ENCODE assay signal across 8 cellular contexts in genomic region chr19:6737873-6738725, GRCh38. TPM values are rescaled to one million over a fixed set of nuclear protein-coding genes. Genes with fewer than 3 reads are reported as not detected.
DNase-seq lines count a peak whose midpoint lies in the region; ATAC-seq and TF ChIP-seq lines count a peak whose summit lies in the region.

No MANE protein-coding gene starts in this region.

- peak overlapping the region; percentile 78 for H3K4me2 ChIP-seq in Loucy (ENCODE audit: low read depth, low read length, poor library complexity, severe bottlenecking)

- no peaks in the 10 kb centered on the region for H3F3A ChIP-seq in Loucy (ENCODE audit: low read depth)

- ATAC-seq in T-cell (replicated peaks in 1 of 4) (peak in 3 of 4 experiments; percentile 7 to 11 (median 7)), left ventricle myocardium superior (peak; percentile 46), HG03457 (IDR thresholded peaks at IDR 0.05; ENCODE audit: unreplicated experiment) (no peak)

- H3K9me2 ChIP-seq in Loucy (replicated peaks; ENCODE audit: low read depth, low read length), result no peaks in the 10 kb centered on the region

- H3K4me1 Mint-ChIP-seq in T-cell, result peaks cover 31 to 41% (median 35%) of the 10 kb centered on the region in 3 donors

- peak overlapping the region; percentile 65 for H3K9ac ChIP-seq in Loucy (ENCODE audit: low read depth, low read length, poor library complexity, severe bottlenecking)
- H3K9ac ChIP-seq in rectal smooth muscle tissue (ENCODE audit: low read length), result peak overlapping the region; percentile 18

- peak overlapping the region; percentile 35 to 92 (median 90) for H3K27ac ChIP-seq in adrenal gland
- H3K27ac ChIP-seq in rectal smooth muscle tissue (ENCODE audit: low read depth, low read length), result peak overlapping the region; percentile 82

- H3K36me3 ChIP-seq in Loucy (ENCODE audit: insufficient read depth, low read length) (no peaks in the 10 kb centered on the region), adrenal gland (replicated peaks in 1 of 2) (peaks cover 0 to 8% of the 10 kb centered on the region in 2 donors), rectal smooth muscle tissue (ENCODE audit: control insufficient read depth, insufficient read depth, low read length) (peaks cover 2% of the 10 kb centered on the region)

- peaks cover 37% of the 10 kb centered on the region for H3K4me1 ChIP-seq in Loucy (ENCODE audit: insufficient read depth, low read length, poor library complexity, severe bottlenecking)
- peaks cover 26 to 41% of the 10 kb centered on the region in 2 donors for H3K4me1 ChIP-seq in adrenal gland (replicated peaks in 1 of 2)
- peaks cover 32% of the 10 kb centered on the region for H3K4me1 ChIP-seq in rectal smooth muscle tissue (ENCODE audit: control insufficient read depth, insufficient read depth, low read length)

- peak overlapping the region; percentile 92 to 93 for H3K27ac Mint-ChIP-seq in T-cell

- H3K4me3 Mint-ChIP-seq in T-cell, result peak overlapping the region; percentile 94 to 96 (median 95)

- CTCF ChIA-PET in T-cell (lab: Charles Lee), result interaction anchor here (0.5 to 3.4 kb wide), 16 partner anchors 16 to 785 kb away, joined by 3 to 51 read pairs (median 4); partner anchors contain the start of genes SH2D3A (in 1 of the 2) and VAV1 (in 1 of the 2)

- H3K27me3 ChIP-seq in Loucy (ENCODE audit: insufficient read depth, low read length, poor library complexity, severe bottlenecking) (no peaks in the 10 kb centered on the region), adrenal gland (no peaks in the 10 kb centered on the region), rectal smooth muscle tissue (ENCODE audit: control insufficient read depth, insufficient read depth, low read length) (no peaks in the 10 kb centered on the region)

- TF ChIP-seq CTCF in Loucy (conservative IDR thresholded peaks at IDR 0.05; ENCODE audit: low read length) (peak; percentile 88), adrenal gland (IDR thresholded peaks at IDR 0.05) (peak; percentile 36 to 77 (median 73))

- no peak for TF ChIP-seq POLR2A in adrenal gland (IDR thresholded peaks at IDR 0.05)

- intact Hi-C loops in adrenal gland (cut with DNase I) (loop anchor here in 1 of 2 donors (10.0 kb wide), 1 partner anchor 213 kb away; no protein-coding TSS in a partner anchor), left ventricle myocardium superior (cut with micrococcal nuclease) (no loop called here)

- no peaks in the 10 kb centered on the region for H3K27me3 Mint-ChIP-seq in T-cell

- H3K9me3 Mint-ChIP-seq in T-cell, result no peaks in the 10 kb centered on the region

- no peaks in the 10 kb centered on the region for H3K9me3 ChIP-seq in Loucy (ENCODE audit: insufficient read depth, low read depth, low read length)
- no peaks in the 10 kb centered on the region for H3K9me3 ChIP-seq in adrenal gland (replicated peaks in 1 of 3)

- H3K36me3 Mint-ChIP-seq in T-cell, result no peaks in the 10 kb centered on the region

- H4K20me1 ChIP-seq in Loucy (ENCODE audit: insufficient read depth, low read length, poor library complexity, severe bottlenecking), result peaks cover 7% of the 10 kb centered on the region

- DNase-seq in NCI-H1417 (lab: John Stamatoyannopoulos, UW) (peak in 2 of 3 experiments; percentile 57 to 61), NCI-H1417 treated with DMSO at 0.1 percent for 48 hours (lab: John Stamatoyannopoulos, UW) (no peak), T-cell (peak; percentile 48 to 78 (median 70)), adrenal gland (peak; percentile 72 to 99 (median 98)), left ventricle myocardium superior (peak; percentile 93)

- WGBS in adrenal gland, 4 donors, result 13 to 17% (median 15%) methylated on average over 10 to 11 of the region's 11 CpGs

- H3K79me2 ChIP-seq in Loucy (ENCODE audit: insufficient read depth, low read length), result peaks cover 11% of the 10 kb centered on the region; the same call in 1 of the 2 replicates

- H3K4me3 ChIP-seq in Loucy (ENCODE audit: low read length, poor library complexity, severe bottlenecking), result peak overlapping the region; percentile 66
- peak overlapping the region in 1 of 4 donors; percentile 89 for H3K4me3 ChIP-seq in adrenal gland
- peak overlapping the region; percentile 64 for H3K4me3 ChIP-seq in rectal smooth muscle tissue (ENCODE audit: low read length)

- peak overlapping the region; percentile 28; the same call in 1 of the 2 replicates for H2AFZ ChIP-seq in Loucy (ENCODE audit: low read length)

- POLR2A ChIA-PET in T-cell (lab: Charles Lee), result interaction anchor here (0.6 to 1.4 kb wide), 2 partner anchors 30 to 125 kb away, joined by 5 to 7 read pairs; no protein-coding TSS in a partner anchor

RNA-seq across cellular contexts. Expression of gene GPR108, which starts 0.7 kb away (rescaled TPM):
- total RNA-seq in T-cell (10 to 100 TPM; 51.8 to 83.3 (median 58.4) TPM), adrenal gland (100 to 1,000 TPM in 7 of 8 donors, 10 to 100 TPM in 1; 86.1 to 168 (median 123) TPM), left ventricle myocardium superior (28.1 TPM)
- polyA plus RNA-seq in adrenal gland, result 100 to 1,000 TPM in 2 of 3 donors, 10 to 100 TPM in 1; 70.8 to 193 (median 189) TPM

RNA-seq across cellular contexts. Expression of gene TRIP10, which starts 1.4 kb away (rescaled TPM):
- total RNA-seq in T-cell (1 to 10 TPM; 2.6 to 8.7 (median 7.3) TPM), adrenal gland (10 to 100 TPM; 35.4 to 99.9 (median 74.8) TPM), left ventricle myocardium superior (151 TPM)
- polyA plus RNA-seq in adrenal gland, result 100 to 1,000 TPM in 2 of 3 donors, 10 to 100 TPM in 1; 33.5 to 425 (median 228) TPM

RNA-seq across cellular contexts. Expression of gene C3, which starts 17.6 kb away (rescaled TPM):
- total RNA-seq in T-cell, result 10 to 100 TPM in 1 of 5 donors, 1 to 10 TPM in 3, not detected in 1; 1.1 to 10.6 (median 7.6) TPM
- total RNA-seq in adrenal gland, result 1,000 to 10,000 TPM; 1,565 to 5,179 (median 2,192) TPM
- polyA plus RNA-seq in adrenal gland, result 1,000 to 10,000 TPM; 1,199 to 4,143 (median 3,889) TPM
- total RNA-seq in left ventricle myocardium superior, result 398 TPM

RNA-seq across cellular contexts. Expression of gene SH2D3A, which starts 29.1 kb away (rescaled TPM):
- total RNA-seq in T-cell, result 10 to 100 TPM; 61.7 to 83.7 (median 73.6) TPM
- total RNA-seq in adrenal gland, result 1 to 10 TPM in 1 of 8 donors, under 1 TPM in 5, not detected in 2; 0.24 to 1.7 (median 0.44) TPM
- under 1 TPM; 0.22 to 0.64 (median 0.40) TPM for polyA plus RNA-seq in adrenal gland
- total RNA-seq in left ventricle myocardium superior, result 0.15 TPM

RNA-seq across cellular contexts. Expression of gene VAV1, which starts 34.4 kb away (rescaled TPM):
- total RNA-seq in T-cell, result 100 to 1,000 TPM in 2 of 5 donors, 10 to 100 TPM in 3; 82.5 to 114 (median 92.2) TPM
- 10 to 100 TPM in 4 of 8 donors, 1 to 10 TPM in 4; 4.5 to 21.1 (median 10.1) TPM for total RNA-seq in adrenal gland
- 10 to 100 TPM in 1 of 3 donors, 1 to 10 TPM in 2; 2.4 to 13.7 (median 4.7) TPM for polyA plus RNA-seq in adrenal gland
- 2.6 TPM for total RNA-seq in left ventricle myocardium superior

Comparison
In these comparisons a context has a peak if more than half of its experiments do, and no peak if none do; other contexts are left out.
1. RNA of gene C3, which starts 17.6 kb away (total RNA-seq): 1,565 to 5,179 TPM in adrenal gland and 398 TPM in left ventricle myocardium superior (single experiment); 1.1 to 10.6 TPM in T-cell; every median in the first group is over 10 times any median in the second.